Comparison of ENCODE assay signal across 10 cellular contexts in the genomic region with DNA sequence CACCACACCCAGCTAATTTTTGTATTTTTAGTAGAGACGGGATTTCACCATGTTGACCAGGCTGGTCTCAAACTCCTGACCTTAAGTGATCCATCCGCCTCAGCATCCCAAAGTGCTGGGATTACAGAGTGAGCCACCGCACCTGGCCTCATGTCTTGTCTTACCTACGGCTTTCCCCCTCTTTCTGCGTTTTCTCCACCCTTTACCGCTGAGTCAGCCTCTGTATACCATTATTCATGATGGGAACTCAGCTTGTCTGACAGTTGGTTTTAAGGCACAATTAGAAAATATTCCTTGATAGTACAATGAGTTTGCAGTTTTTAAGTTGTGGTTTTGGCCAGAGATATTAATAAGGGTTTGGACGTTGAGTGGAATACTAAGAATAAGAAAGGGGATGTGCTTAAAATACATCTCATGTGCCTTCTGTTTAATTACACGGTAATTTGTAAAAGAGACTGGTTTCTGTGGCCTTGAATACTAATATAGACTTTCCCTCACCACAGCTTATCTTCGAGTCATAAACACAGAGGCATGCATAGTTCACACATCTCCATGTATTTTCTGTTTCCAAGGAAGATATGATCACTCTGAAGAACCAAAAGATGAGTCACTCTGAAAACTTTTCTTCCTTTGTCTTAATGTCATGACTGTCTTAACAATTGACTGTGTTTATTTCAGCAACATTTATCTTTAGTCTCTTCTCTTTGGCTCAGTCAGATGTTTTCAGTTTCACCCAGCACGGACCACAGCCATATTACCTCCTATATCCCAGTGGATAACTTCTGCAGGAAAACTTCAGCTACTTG. TPM values are rescaled to one million over a fixed set of nuclear protein-coding genes. Genes with fewer than 3 reads are reported as not detected.
DNase-seq lines count a peak whose midpoint lies in the region; ATAC-seq and TF ChIP-seq lines count a peak whose summit lies in the region.
"Had no signal": no experiment of that assay in that cellular context is flagged by ENCODE, and none has a peak within 500 bp of the region (broad histone marks: within the 10 kb centered on the region; RNA-seq: fewer than 3 reads in every experiment).

No MANE protein-coding gene starts in this region.

- H3K9me3 Mint-ChIP-seq in endodermal cell, result no peaks in the 10 kb centered on the region

- intact Hi-C loops in Panc1 (cut with micrococcal nuclease; ENCODE audit: unreplicated experiment), result no loop called here

- ATAC-seq in activated CD4-positive, CD25-positive, alpha-beta regulatory T cell treated with anti-CD3 and anti-CD28 coated beads, Interleukin-2, amount 50 U/mL, for 24 hours, result peak; percentile 90 to 91
- ATAC-seq in Panc1, result 0 out of 2 replicates have a peak, but pooled peaks have one; percentile 10

- H3K4me3 Mint-ChIP-seq in endodermal cell, result no peak overlapping the region

- no peaks in the 10 kb centered on the region for H3K36me3 ChIP-seq in Panc1 (ENCODE audit: control insufficient read depth, insufficient read depth, low read length)
- no peaks in the 10 kb centered on the region for H3K36me3 ChIP-seq in endodermal cell (ENCODE audit: control insufficient read depth, insufficient read depth, low read length)
- no peaks in the 10 kb centered on the region for H3K36me3 ChIP-seq in skeletal muscle satellite cell (ENCODE audit: insufficient read depth, low read length)

- CTCF ChIA-PET in Panc1 (lab: Charles Lee), result no interaction called here

- peak overlapping the region; percentile 35 for H3K27ac Mint-ChIP-seq in endodermal cell

- H3K9me3 ChIP-seq in Panc1 (ENCODE audit: control insufficient read depth, insufficient read depth, low read depth, low read length) (no peaks in the 10 kb centered on the region), endodermal cell (ENCODE audit: control insufficient read depth, low read length) (no peaks in the 10 kb centered on the region), skeletal muscle satellite cell (replicated peaks; ENCODE audit: low read length) (no peaks in the 10 kb centered on the region)

- H3K4me2 ChIP-seq in skeletal muscle satellite cell (ENCODE audit: low read length), result peak overlapping the region; percentile 60

- in situ Hi-C loops in Panc1 (cut with HindIII; ENCODE audit: low pct_unique_long_range_greater_than_20kb, low sequenced_read_pairs), result no loop called here

- H3K27me3 Mint-ChIP-seq in endodermal cell (ENCODE audit: insufficient read depth), result no peaks in the 10 kb centered on the region

- POLR2A ChIA-PET in Panc1 (lab: Charles Lee), result no interaction called here

- no peak for TF ChIP-seq CTCF in Panc1 (IDR thresholded peaks at IDR 0.05)
- TF ChIP-seq CTCF in endodermal cell (conservative IDR thresholded peaks at IDR 0.05), result no peak

- H3K9ac ChIP-seq in endodermal cell (ENCODE audit: extremely low read depth, low read length, poor library complexity, severe bottlenecking) (no peak overlapping the region), skeletal muscle satellite cell (ENCODE audit: low read depth, low read length) (peak overlapping the region; percentile 64)

- H3K27me3 ChIP-seq in Panc1 (ENCODE audit: control insufficient read depth, insufficient read depth, low read length), result no peaks in the 10 kb centered on the region
- H3K27me3 ChIP-seq in endodermal cell (ENCODE audit: control insufficient read depth, insufficient read depth, low read length, poor library complexity, severe bottlenecking), result no peaks in the 10 kb centered on the region
- no peaks in the 10 kb centered on the region for H3K27me3 ChIP-seq in skeletal muscle satellite cell (ENCODE audit: control insufficient read depth, insufficient read depth, low read length)

- no peaks in the 10 kb centered on the region for H3K4me1 Mint-ChIP-seq in endodermal cell

- peaks cover 6% of the 10 kb centered on the region for H3K36me3 Mint-ChIP-seq in endodermal cell (ENCODE audit: low read depth)

- H3K27ac ChIP-seq in Panc1 (ENCODE audit: low read length), result no peak overlapping the region
- no peak overlapping the region for H3K27ac ChIP-seq in endodermal cell (ENCODE audit: low read depth, low read length)
- H3K27ac ChIP-seq: 22Rv1 had no signal

- WGBS in endodermal cell (ENCODE audit: insufficient coverage in 1 of 2, insufficient read length in 1 of 2), 2 experiments, result 93 to 95% methylated on average over 6 to 10 of the region's 10 CpGs

- DNase-seq in activated CD4-positive, CD25-positive, alpha-beta regulatory T cell treated with anti-CD3 and anti-CD28 coated beads, Interleukin-2, amount 50 U/mL, for 72 hours, result no peak
- no peak for DNase-seq in Panc1 (ENCODE audit: low read depth, low spot score)
- no peak for DNase-seq in endodermal cell
- no peak for DNase-seq in NCI-H128 (lab: John Stamatoyannopoulos, UW; ENCODE audit: unreplicated experiment)
- no peak for DNase-seq in NCI-H146 (lab: John Stamatoyannopoulos, UW)
- DNase-seq in NCI-H446 treated with DMSO at 0.1 percent for 48 hours (lab: John Stamatoyannopoulos, UW), result no peak
- DNase-seq: effector CD8-positive, alpha-beta T cell had no signal

- BruUV-seq in Panc1 (replicated peaks; lab: Mats Ljungman, UMichigan), result no TSS peak

- H3K4me1 ChIP-seq in Panc1 (ENCODE audit: control insufficient read depth, insufficient read depth, low read length) (peaks cover 9% of the 10 kb centered on the region; the same call in 1 of the 2 replicates), endodermal cell (ENCODE audit: control insufficient read depth, insufficient read depth, low read length) (no peaks in the 10 kb centered on the region), skeletal muscle satellite cell (ENCODE audit: control insufficient read depth, insufficient read depth, low read length) (peaks cover 17% of the 10 kb centered on the region)

- H3K4me3 ChIP-seq in Panc1 (ENCODE audit: low read depth in 2 of 2, low read length in 2 of 2) (no peak overlapping the region), endodermal cell (ENCODE audit: low read length) (no peak overlapping the region), skeletal muscle satellite cell (ENCODE audit: low read length) (no peak overlapping the region)

RNA-seq across cellular contexts. Expression of gene PITPNC1, which starts 54.3 kb away (rescaled TPM):
- total RNA-seq in Panc1 (2021; ENCODE audit: unreplicated experiment) (20.8 TPM), endodermal cell (10 to 100 TPM; 28.9 to 36.4 TPM)
- polyA plus RNA-seq in Panc1 (2012; ENCODE audit: insufficient read length), result 25.2 TPM
- 16.3 TPM for polyA plus RNA-seq in endodermal cell (2013, experiment 1 of 2)
- polyA plus RNA-seq in endodermal cell (2013, experiment 2 of 2), result 15.6 TPM
- 9.2 and 9.4 TPM in 2 replicates for total RNA-seq in skeletal muscle satellite cell (2012; rRNA removed)
